Comparison of ENCODE assay signal across 1 cellular context in the genomic region with DNA sequence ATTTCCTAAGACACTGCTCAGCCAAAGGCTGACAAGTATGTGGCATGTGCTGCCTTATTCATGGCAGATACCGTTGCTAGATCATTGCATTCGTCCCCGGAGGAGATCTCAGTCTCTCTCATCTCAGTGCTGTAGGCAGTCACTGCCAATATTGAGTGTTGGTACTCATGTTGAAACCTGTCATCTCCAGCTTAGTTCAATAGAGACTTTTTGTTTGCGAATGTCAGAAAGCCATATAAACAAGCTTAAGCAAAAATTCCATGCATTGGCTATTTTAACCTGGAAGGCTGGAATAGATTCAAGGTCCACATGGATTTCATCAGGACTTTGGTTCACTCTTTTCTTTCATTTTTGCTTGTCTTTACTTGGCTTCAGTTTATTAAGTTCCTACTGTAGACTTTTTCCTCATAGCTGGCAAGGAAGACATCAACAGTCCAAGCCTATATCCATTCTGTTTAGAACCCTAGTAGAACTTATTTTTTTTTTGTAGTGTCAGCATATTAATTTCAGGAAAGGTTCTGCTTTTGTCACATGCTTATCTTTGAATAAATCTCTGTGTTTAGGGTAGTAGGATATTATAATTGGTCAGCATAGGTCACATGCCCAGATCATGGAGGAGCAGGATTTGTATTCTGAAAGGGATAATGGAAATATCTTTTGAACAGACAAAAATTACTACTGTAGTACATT.
TF ChIP-seq lines count a peak whose summit lies in the region.

No MANE protein-coding gene starts in this region.

TF ChIP-seq in HepG2, 621 proteins besides CTCF, POLR2A, EP300 and RAD21 (continued from another document and continues in another):
- TF ChIP-seq, protein P1, sequence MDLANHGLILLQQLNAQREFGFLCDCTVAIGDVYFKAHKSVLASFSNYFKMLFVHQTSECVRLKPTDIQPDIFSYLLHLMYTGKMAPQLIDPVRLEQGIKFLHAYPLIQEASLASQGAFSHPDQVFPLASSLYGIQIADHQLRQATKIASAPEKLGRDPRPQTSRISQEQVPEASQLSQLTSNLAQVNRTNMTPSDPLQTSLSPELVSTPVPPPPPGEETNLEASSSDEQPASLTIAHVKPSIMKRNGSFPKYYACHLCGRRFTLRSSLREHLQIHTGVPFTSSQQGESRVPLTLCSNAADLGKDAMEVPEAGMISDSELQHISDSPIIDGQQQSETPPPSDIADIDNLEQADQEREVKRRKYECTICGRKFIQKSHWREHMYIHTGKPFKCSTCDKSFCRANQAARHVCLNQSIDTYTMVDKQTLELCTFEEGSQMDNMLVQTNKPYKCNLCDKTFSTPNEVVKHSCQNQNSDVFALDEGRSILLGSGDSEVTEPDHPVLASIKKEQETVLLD (CRISPR knock-in tag; IDR thresholded peaks at IDR 0.05; ENCODE audit: low read depth) = no peak
- TF ChIP-seq AKAP8 (CRISPR knock-in tag; IDR thresholded peaks at IDR 0.05) = no peak
- no peak for TF ChIP-seq NRL (CRISPR knock-in tag; IDR thresholded peaks at IDR 0.05; ENCODE audit: borderline replicate concordance)
- no peak for TF ChIP-seq ZNF746 (CRISPR knock-in tag; IDR thresholded peaks at IDR 0.05)
- no peak for TF ChIP-seq ZFP36L2 (CRISPR knock-in tag; IDR thresholded peaks at IDR 0.05)
- TF ChIP-seq ZNF556 (CRISPR knock-in tag; IDR thresholded peaks at IDR 0.05; ENCODE audit: borderline replicate concordance) = no peak
- no peak for TF ChIP-seq ARNT2 (CRISPR knock-in tag; IDR thresholded peaks at IDR 0.05; ENCODE audit: low read depth)
- no peak for TF ChIP-seq REXO4 (CRISPR knock-in tag; IDR thresholded peaks at IDR 0.05; ENCODE audit: borderline replicate concordance)
- TF ChIP-seq THAP9 (CRISPR knock-in tag; IDR thresholded peaks at IDR 0.05; ENCODE audit: borderline replicate concordance) = no peak
- peak; percentile 70; the same call in 1 of the 2 replicates for TF ChIP-seq ZKSCAN8 (CRISPR knock-in tag; IDR thresholded peaks at IDR 0.05; ENCODE audit: borderline replicate concordance)
- TF ChIP-seq NFE2 (CRISPR knock-in tag; IDR thresholded peaks at IDR 0.05) = no peak
- peak; percentile 82 for TF ChIP-seq FOXO1 (CRISPR knock-in tag; IDR thresholded peaks at IDR 0.05)
- TF ChIP-seq HOMEZ (CRISPR knock-in tag; IDR thresholded peaks at IDR 0.05; ENCODE audit: low read depth) = peak; percentile 86
- TF ChIP-seq, protein P2, sequence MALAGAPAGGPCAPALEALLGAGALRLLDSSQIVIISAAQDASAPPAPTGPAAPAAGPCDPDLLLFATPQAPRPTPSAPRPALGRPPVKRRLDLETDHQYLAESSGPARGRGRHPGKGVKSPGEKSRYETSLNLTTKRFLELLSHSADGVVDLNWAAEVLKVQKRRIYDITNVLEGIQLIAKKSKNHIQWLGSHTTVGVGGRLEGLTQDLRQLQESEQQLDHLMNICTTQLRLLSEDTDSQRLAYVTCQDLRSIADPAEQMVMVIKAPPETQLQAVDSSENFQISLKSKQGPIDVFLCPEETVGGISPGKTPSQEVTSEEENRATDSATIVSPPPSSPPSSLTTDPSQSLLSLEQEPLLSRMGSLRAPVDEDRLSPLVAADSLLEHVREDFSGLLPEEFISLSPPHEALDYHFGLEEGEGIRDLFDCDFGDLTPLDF (CRISPR knock-in tag; IDR thresholded peaks at IDR 0.05) = no peak
- no peak for TF ChIP-seq ARNT (IDR thresholded peaks at IDR 0.05)
- TF ChIP-seq, protein P3, sequence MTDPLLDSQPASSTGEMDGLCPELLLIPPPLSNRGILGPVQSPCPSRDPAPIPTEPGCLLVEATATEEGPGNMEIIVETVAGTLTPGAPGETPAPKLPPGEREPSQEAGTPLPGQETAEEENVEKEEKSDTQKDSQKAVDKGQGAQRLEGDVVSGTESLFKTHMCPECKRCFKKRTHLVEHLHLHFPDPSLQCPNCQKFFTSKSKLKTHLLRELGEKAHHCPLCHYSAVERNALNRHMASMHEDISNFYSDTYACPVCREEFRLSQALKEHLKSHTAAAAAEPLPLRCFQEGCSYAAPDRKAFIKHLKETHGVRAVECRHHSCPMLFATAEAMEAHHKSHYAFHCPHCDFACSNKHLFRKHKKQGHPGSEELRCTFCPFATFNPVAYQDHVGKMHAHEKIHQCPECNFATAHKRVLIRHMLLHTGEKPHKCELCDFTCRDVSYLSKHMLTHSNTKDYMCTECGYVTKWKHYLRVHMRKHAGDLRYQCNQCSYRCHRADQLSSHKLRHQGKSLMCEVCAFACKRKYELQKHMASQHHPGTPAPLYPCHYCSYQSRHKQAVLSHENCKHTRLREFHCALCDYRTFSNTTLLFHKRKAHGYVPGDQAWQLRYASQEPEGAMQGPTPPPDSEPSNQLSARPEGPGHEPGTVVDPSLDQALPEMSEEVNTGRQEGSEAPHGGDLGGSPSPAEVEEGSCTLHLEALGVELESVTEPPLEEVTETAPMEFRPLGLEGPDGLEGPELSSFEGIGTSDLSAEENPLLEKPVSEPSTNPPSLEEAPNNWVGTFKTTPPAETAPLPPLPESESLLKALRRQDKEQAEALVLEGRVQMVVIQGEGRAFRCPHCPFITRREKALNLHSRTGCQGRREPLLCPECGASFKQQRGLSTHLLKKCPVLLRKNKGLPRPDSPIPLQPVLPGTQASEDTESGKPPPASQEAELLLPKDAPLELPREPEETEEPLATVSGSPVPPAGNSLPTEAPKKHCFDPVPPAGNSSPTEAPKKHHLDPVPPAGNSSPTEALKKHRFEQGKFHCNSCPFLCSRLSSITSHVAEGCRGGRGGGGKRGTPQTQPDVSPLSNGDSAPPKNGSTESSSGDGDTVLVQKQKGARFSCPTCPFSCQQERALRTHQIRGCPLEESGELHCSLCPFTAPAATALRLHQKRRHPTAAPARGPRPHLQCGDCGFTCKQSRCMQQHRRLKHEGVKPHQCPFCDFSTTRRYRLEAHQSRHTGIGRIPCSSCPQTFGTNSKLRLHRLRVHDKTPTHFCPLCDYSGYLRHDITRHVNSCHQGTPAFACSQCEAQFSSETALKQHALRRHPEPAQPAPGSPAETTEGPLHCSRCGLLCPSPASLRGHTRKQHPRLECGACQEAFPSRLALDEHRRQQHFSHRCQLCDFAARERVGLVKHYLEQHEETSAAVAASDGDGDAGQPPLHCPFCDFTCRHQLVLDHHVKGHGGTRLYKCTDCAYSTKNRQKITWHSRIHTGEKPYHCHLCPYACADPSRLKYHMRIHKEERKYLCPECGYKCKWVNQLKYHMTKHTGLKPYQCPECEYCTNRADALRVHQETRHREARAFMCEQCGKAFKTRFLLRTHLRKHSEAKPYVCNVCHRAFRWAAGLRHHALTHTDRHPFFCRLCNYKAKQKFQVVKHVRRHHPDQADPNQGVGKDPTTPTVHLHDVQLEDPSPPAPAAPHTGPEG (CRISPR knock-in tag; IDR thresholded peaks at IDR 0.05) = no peak
- TF ChIP-seq ZNF407 (CRISPR knock-in tag; IDR thresholded peaks at IDR 0.05; ENCODE audit: not compliant biosample characterization) = no peak
- TF ChIP-seq ATRX (CRISPR knock-in tag; IDR thresholded peaks at IDR 0.05; ENCODE audit: borderline replicate concordance) = no peak
- peak; percentile 91 for TF ChIP-seq FOXK2 (IDR thresholded peaks at IDR 0.05)
- no peak for TF ChIP-seq ZSCAN20 (CRISPR knock-in tag; IDR thresholded peaks at IDR 0.05; ENCODE audit: borderline replicate concordance)
- TF ChIP-seq HBP1 (CRISPR knock-in tag; IDR thresholded peaks at IDR 0.05; ENCODE audit: low read depth) = no peak
- 0 out of 2 replicates have a peak, but pooled peaks have one; percentile 47 for TF ChIP-seq DMAP1 (CRISPR knock-in tag; IDR thresholded peaks at IDR 0.05)
- TF ChIP-seq KLF13 (CRISPR knock-in tag; IDR thresholded peaks at IDR 0.05) = no peak
- peak; percentile 37; the same call in 1 of the 2 replicates for TF ChIP-seq TFE3 (CRISPR knock-in tag; IDR thresholded peaks at IDR 0.05)
